In the genomic region with DNA sequence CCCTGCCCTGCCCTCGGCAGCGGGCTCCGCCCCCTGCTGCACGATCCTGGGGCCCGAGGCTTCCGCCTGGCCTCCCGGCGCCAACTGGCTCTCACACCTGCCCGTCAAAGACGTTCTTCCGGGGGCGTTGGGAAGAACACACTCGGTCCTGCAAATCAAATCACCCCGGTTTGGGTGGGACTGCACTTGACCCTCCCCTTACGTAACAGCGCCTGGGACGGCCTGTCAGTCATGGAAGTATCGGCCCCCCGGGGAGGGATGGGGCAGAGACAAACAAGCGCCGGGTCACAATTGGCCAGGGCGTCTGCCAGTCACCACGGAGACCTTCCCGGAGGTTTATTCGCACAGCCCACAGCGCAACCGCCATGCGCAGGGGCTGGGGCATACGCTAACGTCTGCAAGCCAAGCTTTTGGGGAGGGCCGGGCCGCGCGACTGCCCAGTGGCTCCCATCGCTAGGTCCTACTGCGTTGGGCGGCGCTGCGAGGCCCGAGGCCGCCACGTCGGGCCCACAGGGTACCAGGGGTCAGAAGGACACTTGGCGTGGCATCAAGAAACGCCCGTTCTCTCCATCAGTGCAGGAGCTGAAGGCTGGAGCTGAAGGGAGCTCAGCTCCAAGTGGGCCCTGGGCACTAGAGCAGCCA, we compare ENCODE assay signal across 1 cellular context.
A peak's percentile ranks its signal among the peaks of the same experiment; 100 is the strongest.
TF ChIP-seq lines count a peak whose summit lies in the region.

No MANE protein-coding gene starts in this region.

TF ChIP-seq in HepG2, 621 proteins besides CTCF, POLR2A, EP300 and RAD21 (continued from another document and continues in another):
- TF ChIP-seq, protein P1, sequence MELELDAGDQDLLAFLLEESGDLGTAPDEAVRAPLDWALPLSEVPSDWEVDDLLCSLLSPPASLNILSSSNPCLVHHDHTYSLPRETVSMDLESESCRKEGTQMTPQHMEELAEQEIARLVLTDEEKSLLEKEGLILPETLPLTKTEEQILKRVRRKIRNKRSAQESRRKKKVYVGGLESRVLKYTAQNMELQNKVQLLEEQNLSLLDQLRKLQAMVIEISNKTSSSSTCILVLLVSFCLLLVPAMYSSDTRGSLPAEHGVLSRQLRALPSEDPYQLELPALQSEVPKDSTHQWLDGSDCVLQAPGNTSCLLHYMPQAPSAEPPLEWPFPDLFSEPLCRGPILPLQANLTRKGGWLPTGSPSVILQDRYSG (CRISPR knock-in tag; IDR thresholded peaks at IDR 0.05), result no peak
- TF ChIP-seq ZFP82 (CRISPR knock-in tag; IDR thresholded peaks at IDR 0.05; ENCODE audit: borderline replicate concordance) (no peak), ZSCAN12 (CRISPR knock-in tag; IDR thresholded peaks at IDR 0.05) (no peak), SCMH1 (CRISPR knock-in tag; IDR thresholded peaks at IDR 0.05; ENCODE audit: borderline replicate concordance) (no peak), NFYC (CRISPR knock-in tag; IDR thresholded peaks at IDR 0.05) (peak; percentile 94), SKI (IDR thresholded peaks at IDR 0.05; ENCODE audit: partially characterized antibody) (peak; percentile 78), ZNF788 (CRISPR knock-in tag; IDR thresholded peaks at IDR 0.05; ENCODE audit: borderline replicate concordance) (peak; percentile 60), STAT5B (CRISPR knock-in tag; IDR thresholded peaks at IDR 0.05) (0 out of 2 replicates have a peak, but pooled peaks have one; percentile 68), PRPF4 (IDR thresholded peaks at IDR 0.05; ENCODE audit: low read depth, low read length, poor library complexity, severe bottlenecking) (no peak), ZNF292 (CRISPR knock-in tag; IDR thresholded peaks at IDR 0.05; ENCODE audit: borderline replicate concordance, low read depth) (peak; percentile 62; the same call in 1 of the 2 replicates), ZNF598 (CRISPR knock-in tag; IDR thresholded peaks at IDR 0.05; ENCODE audit: borderline replicate concordance) (peak; percentile 98), ZNF724P (CRISPR knock-in tag; IDR thresholded peaks at IDR 0.05; ENCODE audit: borderline replicate concordance) (no peak; the same call in none of the 2 replicates), HNRNPLL (IDR thresholded peaks at IDR 0.05; ENCODE audit: low read depth, low read length, poor library complexity, severe bottlenecking) (peak; percentile 98), FIP1L1 (IDR thresholded peaks at IDR 0.05; ENCODE audit: borderline replicate concordance, insufficient read depth, low read depth, low read length) (0 out of 2 replicates have a peak, but pooled peaks have one; percentile 87), MYNN (CRISPR knock-in tag; IDR thresholded peaks at IDR 0.05; ENCODE audit: low read depth) (peak; percentile 82; the same call in 1 of the 2 replicates), ZNF12 (CRISPR knock-in tag; IDR thresholded peaks at IDR 0.05) (no peak), SSRP1 (CRISPR knock-in tag; IDR thresholded peaks at IDR 0.05) (no peak), HIVEP1 (CRISPR knock-in tag; IDR thresholded peaks at IDR 0.05) (0 out of 2 replicates have a peak, but pooled peaks have one; percentile 52), SUZ12 (IDR thresholded peaks at IDR 0.05; ENCODE audit: low read depth, low read length) (no peak), ZNF782 (CRISPR knock-in tag; IDR thresholded peaks at IDR 0.05; ENCODE audit: borderline replicate concordance) (peak; percentile 21; the same call in 1 of the 2 replicates), KDM2A (CRISPR knock-in tag; IDR thresholded peaks at IDR 0.05; ENCODE audit: borderline replicate concordance, low read depth) (peak; percentile 66), ZNF775 (CRISPR knock-in tag; IDR thresholded peaks at IDR 0.05; ENCODE audit: borderline replicate concordance) (no peak), ZNF160 (CRISPR knock-in tag; IDR thresholded peaks at IDR 0.05) (peak; percentile 64; the same call in 1 of the 2 replicates), CCAR2 (optimal IDR thresholded peaks at IDR 0.05; ENCODE audit: low read depth, low read length) (no peak), ZBTB20 (CRISPR knock-in tag; IDR thresholded peaks at IDR 0.05; ENCODE audit: borderline replicate concordance, low read depth) (0 out of 2 replicates have a peak, but pooled peaks have one; percentile 19), EED (CRISPR knock-in tag; IDR thresholded peaks at IDR 0.05) (no peak), ZNF614 (CRISPR knock-in tag; IDR thresholded peaks at IDR 0.05; ENCODE audit: borderline replicate concordance) (peak; percentile 95; the same call in 1 of the 2 replicates), NFRKB (IDR thresholded peaks at IDR 0.05) (no peak), ZNF737 (CRISPR knock-in tag; IDR thresholded peaks at IDR 0.05; ENCODE audit: borderline replicate concordance) (no peak), ZFP41 (CRISPR knock-in tag; IDR thresholded peaks at IDR 0.05; ENCODE audit: borderline replicate concordance) (no peak), LCORL (IDR thresholded peaks at IDR 0.05) (peak; percentile 78; the same call in 1 of the 2 replicates), LCORL (CRISPR knock-in tag; IDR thresholded peaks at IDR 0.05) (peak; percentile 95), NAIF1 (CRISPR knock-in tag; IDR thresholded peaks at IDR 0.05; ENCODE audit: borderline replicate concordance) (peak; percentile 90), ZNF354B (CRISPR knock-in tag; IDR thresholded peaks at IDR 0.05) (no peak), ZNF264 (CRISPR knock-in tag; IDR thresholded peaks at IDR 0.05) (0 out of 2 replicates have a peak, but pooled peaks have one; percentile 55), ZSCAN20 (CRISPR knock-in tag; IDR thresholded peaks at IDR 0.05; ENCODE audit: borderline replicate concordance) (no peak), SRSF1 (optimal IDR thresholded peaks at IDR 0.05; ENCODE audit: low read depth, low read length) (peak; percentile 91)
- TF ChIP-seq, protein P2, sequence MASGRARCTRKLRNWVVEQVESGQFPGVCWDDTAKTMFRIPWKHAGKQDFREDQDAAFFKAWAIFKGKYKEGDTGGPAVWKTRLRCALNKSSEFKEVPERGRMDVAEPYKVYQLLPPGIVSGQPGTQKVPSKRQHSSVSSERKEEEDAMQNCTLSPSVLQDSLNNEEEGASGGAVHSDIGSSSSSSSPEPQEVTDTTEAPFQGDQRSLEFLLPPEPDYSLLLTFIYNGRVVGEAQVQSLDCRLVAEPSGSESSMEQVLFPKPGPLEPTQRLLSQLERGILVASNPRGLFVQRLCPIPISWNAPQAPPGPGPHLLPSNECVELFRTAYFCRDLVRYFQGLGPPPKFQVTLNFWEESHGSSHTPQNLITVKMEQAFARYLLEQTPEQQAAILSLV (CRISPR knock-in tag; IDR thresholded peaks at IDR 0.05; ENCODE audit: borderline replicate concordance), result no peak
- TF ChIP-seq, protein P3, sequence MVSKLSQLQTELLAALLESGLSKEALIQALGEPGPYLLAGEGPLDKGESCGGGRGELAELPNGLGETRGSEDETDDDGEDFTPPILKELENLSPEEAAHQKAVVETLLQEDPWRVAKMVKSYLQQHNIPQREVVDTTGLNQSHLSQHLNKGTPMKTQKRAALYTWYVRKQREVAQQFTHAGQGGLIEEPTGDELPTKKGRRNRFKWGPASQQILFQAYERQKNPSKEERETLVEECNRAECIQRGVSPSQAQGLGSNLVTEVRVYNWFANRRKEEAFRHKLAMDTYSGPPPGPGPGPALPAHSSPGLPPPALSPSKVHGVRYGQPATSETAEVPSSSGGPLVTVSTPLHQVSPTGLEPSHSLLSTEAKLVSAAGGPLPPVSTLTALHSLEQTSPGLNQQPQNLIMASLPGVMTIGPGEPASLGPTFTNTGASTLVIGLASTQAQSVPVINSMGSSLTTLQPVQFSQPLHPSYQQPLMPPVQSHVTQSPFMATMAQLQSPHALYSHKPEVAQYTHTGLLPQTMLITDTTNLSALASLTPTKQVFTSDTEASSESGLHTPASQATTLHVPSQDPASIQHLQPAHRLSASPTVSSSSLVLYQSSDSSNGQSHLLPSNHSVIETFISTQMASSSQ (IDR thresholded peaks at IDR 0.05; ENCODE audit: low read depth), result peak; percentile 30; the same call in 1 of the 2 replicates
- TF ChIP-seq, protein P3 (CRISPR knock-in tag; IDR thresholded peaks at IDR 0.05; ENCODE audit: borderline replicate concordance), result peak; percentile 43; the same call in 1 of the 2 replicates
- TF ChIP-seq, protein P4, sequence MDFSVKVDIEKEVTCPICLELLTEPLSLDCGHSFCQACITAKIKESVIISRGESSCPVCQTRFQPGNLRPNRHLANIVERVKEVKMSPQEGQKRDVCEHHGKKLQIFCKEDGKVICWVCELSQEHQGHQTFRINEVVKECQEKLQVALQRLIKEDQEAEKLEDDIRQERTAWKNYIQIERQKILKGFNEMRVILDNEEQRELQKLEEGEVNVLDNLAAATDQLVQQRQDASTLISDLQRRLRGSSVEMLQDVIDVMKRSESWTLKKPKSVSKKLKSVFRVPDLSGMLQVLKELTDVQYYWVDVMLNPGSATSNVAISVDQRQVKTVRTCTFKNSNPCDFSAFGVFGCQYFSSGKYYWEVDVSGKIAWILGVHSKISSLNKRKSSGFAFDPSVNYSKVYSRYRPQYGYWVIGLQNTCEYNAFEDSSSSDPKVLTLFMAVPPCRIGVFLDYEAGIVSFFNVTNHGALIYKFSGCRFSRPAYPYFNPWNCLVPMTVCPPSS (IDR thresholded peaks at IDR 0.05), result no peak
- TF ChIP-seq, protein P5, sequence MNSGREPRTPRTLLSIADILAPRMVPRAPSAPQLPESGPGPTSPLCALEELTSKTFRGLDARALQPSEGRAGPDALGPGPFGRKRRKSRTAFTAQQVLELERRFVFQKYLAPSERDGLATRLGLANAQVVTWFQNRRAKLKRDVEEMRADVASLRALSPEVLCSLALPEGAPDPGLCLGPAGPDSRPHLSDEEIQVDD (CRISPR knock-in tag; IDR thresholded peaks at IDR 0.05; ENCODE audit: borderline replicate concordance), result 0 out of 2 replicates have a peak, but pooled peaks have one; percentile 71
- TF ChIP-seq, protein P6, sequence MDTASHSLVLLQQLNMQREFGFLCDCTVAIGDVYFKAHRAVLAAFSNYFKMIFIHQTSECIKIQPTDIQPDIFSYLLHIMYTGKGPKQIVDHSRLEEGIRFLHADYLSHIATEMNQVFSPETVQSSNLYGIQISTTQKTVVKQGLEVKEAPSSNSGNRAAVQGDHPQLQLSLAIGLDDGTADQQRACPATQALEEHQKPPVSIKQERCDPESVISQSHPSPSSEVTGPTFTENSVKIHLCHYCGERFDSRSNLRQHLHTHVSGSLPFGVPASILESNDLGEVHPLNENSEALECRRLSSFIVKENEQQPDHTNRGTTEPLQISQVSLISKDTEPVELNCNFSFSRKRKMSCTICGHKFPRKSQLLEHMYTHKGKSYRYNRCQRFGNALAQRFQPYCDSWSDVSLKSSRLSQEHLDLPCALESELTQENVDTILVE (CRISPR knock-in tag; IDR thresholded peaks at IDR 0.05), result peak; percentile 77; the same call in 1 of the 2 replicates
- TF ChIP-seq, protein P7, sequence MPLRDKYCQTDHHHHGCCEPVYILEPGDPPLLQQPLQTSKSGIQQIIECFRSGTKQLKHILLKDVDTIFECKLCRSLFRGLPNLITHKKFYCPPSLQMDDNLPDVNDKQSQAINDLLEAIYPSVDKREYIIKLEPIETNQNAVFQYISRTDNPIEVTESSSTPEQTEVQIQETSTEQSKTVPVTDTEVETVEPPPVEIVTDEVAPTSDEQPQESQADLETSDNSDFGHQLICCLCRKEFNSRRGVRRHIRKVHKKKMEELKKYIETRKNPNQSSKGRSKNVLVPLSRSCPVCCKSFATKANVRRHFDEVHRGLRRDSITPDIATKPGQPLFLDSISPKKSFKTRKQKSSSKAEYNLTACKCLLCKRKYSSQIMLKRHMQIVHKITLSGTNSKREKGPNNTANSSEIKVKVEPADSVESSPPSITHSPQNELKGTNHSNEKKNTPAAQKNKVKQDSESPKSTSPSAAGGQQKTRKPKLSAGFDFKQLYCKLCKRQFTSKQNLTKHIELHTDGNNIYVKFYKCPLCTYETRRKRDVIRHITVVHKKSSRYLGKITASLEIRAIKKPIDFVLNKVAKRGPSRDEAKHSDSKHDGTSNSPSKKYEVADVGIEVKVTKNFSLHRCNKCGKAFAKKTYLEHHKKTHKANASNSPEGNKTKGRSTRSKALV (CRISPR knock-in tag; IDR thresholded peaks at IDR 0.05), result no peak
- TF ChIP-seq, protein P8, sequence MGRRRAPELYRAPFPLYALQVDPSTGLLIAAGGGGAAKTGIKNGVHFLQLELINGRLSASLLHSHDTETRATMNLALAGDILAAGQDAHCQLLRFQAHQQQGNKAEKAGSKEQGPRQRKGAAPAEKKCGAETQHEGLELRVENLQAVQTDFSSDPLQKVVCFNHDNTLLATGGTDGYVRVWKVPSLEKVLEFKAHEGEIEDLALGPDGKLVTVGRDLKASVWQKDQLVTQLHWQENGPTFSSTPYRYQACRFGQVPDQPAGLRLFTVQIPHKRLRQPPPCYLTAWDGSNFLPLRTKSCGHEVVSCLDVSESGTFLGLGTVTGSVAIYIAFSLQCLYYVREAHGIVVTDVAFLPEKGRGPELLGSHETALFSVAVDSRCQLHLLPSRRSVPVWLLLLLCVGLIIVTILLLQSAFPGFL (CRISPR knock-in tag; IDR thresholded peaks at IDR 0.05), result no peak
- TF ChIP-seq, protein P9, sequence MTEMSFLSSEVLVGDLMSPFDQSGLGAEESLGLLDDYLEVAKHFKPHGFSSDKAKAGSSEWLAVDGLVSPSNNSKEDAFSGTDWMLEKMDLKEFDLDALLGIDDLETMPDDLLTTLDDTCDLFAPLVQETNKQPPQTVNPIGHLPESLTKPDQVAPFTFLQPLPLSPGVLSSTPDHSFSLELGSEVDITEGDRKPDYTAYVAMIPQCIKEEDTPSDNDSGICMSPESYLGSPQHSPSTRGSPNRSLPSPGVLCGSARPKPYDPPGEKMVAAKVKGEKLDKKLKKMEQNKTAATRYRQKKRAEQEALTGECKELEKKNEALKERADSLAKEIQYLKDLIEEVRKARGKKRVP (CRISPR knock-in tag; IDR thresholded peaks at IDR 0.05), result peak in 1 of 2 experiments; percentile 88; a peak in 2 of 4 replicates
- TF ChIP-seq, protein P10, sequence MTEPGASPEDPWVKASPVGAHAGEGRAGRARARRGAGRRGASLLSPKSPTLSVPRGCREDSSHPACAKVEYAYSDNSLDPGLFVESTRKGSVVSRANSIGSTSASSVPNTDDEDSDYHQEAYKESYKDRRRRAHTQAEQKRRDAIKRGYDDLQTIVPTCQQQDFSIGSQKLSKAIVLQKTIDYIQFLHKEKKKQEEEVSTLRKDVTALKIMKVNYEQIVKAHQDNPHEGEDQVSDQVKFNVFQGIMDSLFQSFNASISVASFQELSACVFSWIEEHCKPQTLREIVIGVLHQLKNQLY (CRISPR knock-in tag; IDR thresholded peaks at IDR 0.05), result peak; percentile 47; the same call in 1 of the 2 replicates
